8 cellular contexts compared by ENCODE assay signal in the genomic region with DNA sequence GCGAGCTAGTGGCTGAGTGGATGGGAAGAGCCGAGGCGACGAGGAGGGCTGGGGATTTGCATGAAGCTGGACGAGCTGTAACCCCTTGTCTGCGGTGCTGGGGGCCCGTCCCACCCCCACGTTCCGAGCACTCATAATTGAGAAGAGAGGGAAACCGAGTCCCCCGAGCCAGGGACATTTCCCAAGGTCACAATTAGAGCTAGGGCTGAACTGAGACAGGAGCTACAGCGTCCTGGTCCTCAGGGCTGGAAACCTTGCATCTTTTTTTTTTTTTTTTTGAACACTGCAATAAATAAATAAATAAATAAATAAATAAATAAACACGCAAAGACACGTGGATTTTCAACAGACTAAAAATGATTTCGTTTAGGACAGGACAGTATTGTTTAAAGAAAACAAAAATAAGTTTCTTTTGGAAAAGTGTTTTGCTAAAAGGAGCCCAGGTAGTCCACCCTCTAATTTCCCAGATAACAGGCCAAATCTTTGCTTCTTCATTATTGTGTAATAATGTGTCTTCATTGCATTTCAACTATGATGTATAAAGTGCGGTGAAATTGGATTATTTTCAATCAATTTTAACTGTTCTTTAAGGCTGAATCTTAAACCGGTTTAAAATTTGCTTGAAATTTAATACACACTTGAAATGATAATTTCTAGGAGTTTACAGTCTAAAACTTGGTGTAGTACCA. TPM values are rescaled to one million over a fixed set of nuclear protein-coding genes. Genes with fewer than 3 reads are reported as not detected.
DNase-seq lines count a peak whose midpoint lies in the region; ATAC-seq and TF ChIP-seq lines count a peak whose summit lies in the region.

No MANE protein-coding gene starts in this region.

- DNase-seq in Caki2 (ENCODE audit: low read depth) (peak; percentile 5), cerebellum (ENCODE audit: low spot score) (peak; percentile 74), uterus (no peak), ACHN (no peak)
- no peak for DNase-seq in activated CD4-positive, alpha-beta T cell treated with anti-CD3 and anti-CD28 coated beads, Interleukin-2, amount 50 U/mL, for 4 hours

- peak overlapping the region; percentile 85 for H3K9ac ChIP-seq in Loucy (ENCODE audit: low read depth, low read length, poor library complexity, severe bottlenecking)
- H3K9ac ChIP-seq in mucosa of rectum (ENCODE audit: low read depth in 1 of 2, low read length in 2 of 2), result peak overlapping the region; percentile 95

- no peaks in the 10 kb centered on the region for H3F3A ChIP-seq in Loucy (ENCODE audit: low read depth)

- intact Hi-C loops in uterus (cut with DNase I; ENCODE audit: low total_unique reads), result no loop called here

- no peak for TF ChIP-seq POLR2A in uterus (IDR thresholded peaks at IDR 0.05)

- peak overlapping the region; percentile 100 for H2AFZ ChIP-seq in Loucy (ENCODE audit: low read length)

- H3K27ac ChIP-seq in mucosa of rectum (ENCODE audit: low read depth in 2 of 2, low read length in 2 of 2) (peak overlapping the region in 1 of 2 donors; percentile 80), uterus (peak overlapping the region; percentile 72 to 81)

- TF ChIP-seq CTCF in Loucy (conservative IDR thresholded peaks at IDR 0.05; ENCODE audit: low read length) (no peak), uterus (IDR thresholded peaks at IDR 0.05) (no peak)

- H3K27me3 ChIP-seq in Loucy (ENCODE audit: insufficient read depth, low read length, poor library complexity, severe bottlenecking) (no peaks in the 10 kb centered on the region), mucosa of rectum (ENCODE audit: control insufficient read depth in 2 of 2, insufficient read depth in 2 of 2, low read length in 2 of 2) (no peaks in the 10 kb centered on the region), uterus (no peaks in the 10 kb centered on the region)

- H3K4me3 ChIP-seq in Loucy (ENCODE audit: low read length, poor library complexity, severe bottlenecking) (peak overlapping the region; percentile 98), mucosa of rectum (ENCODE audit: low read length in 2 of 2) (peak overlapping the region; percentile 97), uterus (peak overlapping the region; percentile 69 to 77)

- H3K9me3 ChIP-seq in Loucy (ENCODE audit: insufficient read depth, low read depth, low read length) (no peaks in the 10 kb centered on the region), mucosa of rectum (ENCODE audit: control insufficient read depth in 2 of 2, low read length in 2 of 2) (no peaks in the 10 kb centered on the region), uterus (no peaks in the 10 kb centered on the region)

- no peaks in the 10 kb centered on the region for H3K9me2 ChIP-seq in Loucy (replicated peaks; ENCODE audit: low read depth, low read length)

- no peak for ATAC-seq in HG03097 (IDR thresholded peaks at IDR 0.05; ENCODE audit: low FRiP score, unreplicated experiment)

- H3K79me2 ChIP-seq in Loucy (ENCODE audit: insufficient read depth, low read length), result no peaks in the 10 kb centered on the region

- H3K36me3 ChIP-seq in Loucy (ENCODE audit: insufficient read depth, low read length) (no peaks in the 10 kb centered on the region), mucosa of rectum (ENCODE audit: control insufficient read depth in 2 of 2, insufficient read depth in 2 of 2, low read length in 2 of 2) (no peaks in the 10 kb centered on the region), uterus (no peaks in the 10 kb centered on the region)

- H3K4me2 ChIP-seq in Loucy (ENCODE audit: low read depth, low read length, poor library complexity, severe bottlenecking), result peak overlapping the region; percentile 87

- H3K4me1 ChIP-seq in Loucy (ENCODE audit: insufficient read depth, low read length, poor library complexity, severe bottlenecking) (peaks cover 8% of the 10 kb centered on the region), mucosa of rectum (ENCODE audit: control insufficient read depth in 2 of 2, insufficient read depth in 2 of 2, low read length in 2 of 2) (peaks cover 0 to 3% of the 10 kb centered on the region in 2 donors), uterus (no peaks in the 10 kb centered on the region)

- H4K20me1 ChIP-seq in Loucy (ENCODE audit: insufficient read depth, low read length, poor library complexity, severe bottlenecking), result no peaks in the 10 kb centered on the region

- in situ Hi-C loops in Caki2 (cut with HindIII; ENCODE audit: low pct_unique_long_range_greater_than_20kb, low sequenced_read_pairs) (no loop called here), ACHN (cut with HindIII; ENCODE audit: low pct_ligation_motif_present, low pct_unique_long_range_greater_than_20kb, low sequenced_read_pairs) (no loop called here)

RNA-seq across cellular contexts. Expression of a gene that starts 1.0 kb away (rescaled TPM):
- 0.07 and 1.1 TPM in 2 replicates for total RNA-seq in Caki2 (2014; rRNA removed; shearing (Covaris generic); ENCODE audit: low replicate concordance)
- total RNA-seq in cerebellum (31.8 TPM), uterus (1 to 10 TPM in 2 of 4 donors, under 1 TPM in 2; 0.51 to 1.9 (median 1.2) TPM)

RNA-seq across cellular contexts. Expression of a gene that starts 11.5 kb away (rescaled TPM):
- total RNA-seq in Caki2 (2014; rRNA removed; shearing (Covaris generic); ENCODE audit: low replicate concordance), result 16.2 and 20.6 TPM in 2 replicates
- total RNA-seq in cerebellum (19.0 TPM), uterus (10 to 100 TPM in 3 of 4 donors, 1 to 10 TPM in 1; 2.6 to 22.2 (median 13.1) TPM)

Comparison
In these comparisons a context has a peak if more than half of its experiments do, and no peak if none do; other contexts are left out.
1. DNase-seq: peak in Caki2 (single experiment) and cerebellum (single experiment); none in uterus (0 of 2), ACHN (single experiment) and activated CD4-positive, alpha-beta T cell treated with anti-CD3 and anti-CD28 coated beads, Interleukin-2, amount 50 U/mL, for 4 hours (0 of 2).
2. RNA of a gene that starts 1.0 kb away (total RNA-seq): 31.8 TPM in cerebellum (single experiment); 0.51 to 1.9 TPM in uterus and 0.07 to 1.1 TPM in Caki2; every median in the first group is over 10 times any median in the second.
3. Peak in every context shown above with its lines, with median percentiles within 50 percentile points of each other: H3K4me3 ChIP-seq.